24 cellular contexts compared by ENCODE assay signal in genomic region chr17:37170881-37171460, GRCh38.
DNase-seq lines count a peak whose midpoint lies in the region; FAIRE-seq and TF ChIP-seq lines count a peak whose summit lies in the region.
"Had no signal": no experiment of that assay in that cellular context is flagged by ENCODE, and none has a peak within 500 bp of the region (broad histone marks: within the 10 kb centered on the region; RNA-seq: fewer than 3 reads in every experiment).

No MANE protein-coding gene starts in this region.

- no peak overlapping the region for H2BK120ac ChIP-seq in H9 (ENCODE audit: low read depth, low read length, poor library complexity, severe bottlenecking)

- H3K4me1 ChIP-seq in H9 (ENCODE audit: insufficient read depth, low read length) (peaks cover 10% of the 10 kb centered on the region), NT2/D1 (ENCODE audit: insufficient read depth, insufficient read length) (no peaks in the 10 kb centered on the region), endothelial cell of umbilical vein (ENCODE audit: control insufficient read depth, extremely low read depth, insufficient read depth, low read length) (peaks cover 3% of the 10 kb centered on the region)
- H3K4me1 ChIP-seq: BE2C had no signal

- no peak for TF ChIP-seq POLR2A in endothelial cell of umbilical vein (IDR thresholded peaks at IDR 0.05; ENCODE audit: low read depth, low read length)

- H3K4me2 ChIP-seq in H9 (ENCODE audit: insufficient read depth, insufficient read length, low read length) (peak overlapping the region; percentile 26), endothelial cell of umbilical vein (ENCODE audit: insufficient read depth, low read length) (no peak overlapping the region)
- H3K4me2 ChIP-seq: SK-N-SH had no signal

- H3K9ac ChIP-seq in H9 (ENCODE audit: extremely low read depth, insufficient read length, low read length) (no peak overlapping the region), NT2/D1 (ENCODE audit: insufficient read length, low read depth) (no peak overlapping the region), endothelial cell of umbilical vein (replicated peaks; ENCODE audit: extremely low read depth, insufficient read depth, low read length) (no peak overlapping the region)
- H3K9ac ChIP-seq: SK-N-SH had no signal

- H3K27me3 Mint-ChIP-seq in H9 (ENCODE audit: low read depth) = no peaks in the 10 kb centered on the region
- H3K27me3 Mint-ChIP-seq in activated naive CD4-positive, alpha-beta T cell treated with anti-CD3 and anti-CD28 coated beads, Interleukin-2, amount 10 ng/mL, durations not matched to agents 7 days and 5 days = no peaks in the 10 kb centered on the region
- H3K27me3 Mint-ChIP-seq: CD4-positive, CD25-positive, alpha-beta regulatory T cell; IgD-negative memory B cell had no signal

- no peak overlapping the region for H2BK20ac ChIP-seq in H9 (ENCODE audit: low read depth, low read length, poor library complexity, severe bottlenecking)

- dilution Hi-C loops in endothelial cell of umbilical vein (cut with MboI; ENCODE audit: extremely low pct_ligation_motif_present, low sequenced_read_pairs) = no loop called here

- H3K9me3 Mint-ChIP-seq in H9 = no peaks in the 10 kb centered on the region
- no peaks in the 10 kb centered on the region for H3K9me3 Mint-ChIP-seq in activated naive CD4-positive, alpha-beta T cell treated with anti-CD3 and anti-CD28 coated beads, Interleukin-2, amount 10 ng/mL, durations not matched to agents 7 days and 5 days
- H3K9me3 Mint-ChIP-seq: CD4-positive, CD25-positive, alpha-beta regulatory T cell; IgD-negative memory B cell had no signal

- H4K91ac ChIP-seq in H9 (ENCODE audit: insufficient read length, low read depth, low read length) = no peak overlapping the region

- POLR2A ChIA-PET in endothelial cell of umbilical vein (lab: Charles Lee) = no interaction called here

- no peak overlapping the region for H3T11ph ChIP-seq in H9 (ENCODE audit: low read length)

- H3K79me1 ChIP-seq in H9 (ENCODE audit: insufficient read depth, low read depth, low read length, poor library complexity, severe bottlenecking) = no peaks in the 10 kb centered on the region

- no peak for DNase-seq in H9
- DNase-seq in NT2/D1 (ENCODE audit: low read depth, low spot score) = peak; percentile 32
- DNase-seq in endothelial cell of umbilical vein (ENCODE audit: low read depth, low spot score) = peak; percentile 57
- DNase-seq in iPS-NIHi7 (ENCODE audit: extremely low spot score) = peak; percentile 14
- DNase-seq in KG1 (lab: John Stamatoyannopoulos, UW) = no peak
- no peak for DNase-seq in SK-N-DZ (ENCODE audit: low spot score)
- DNase-seq in DMS79 treated with DMSO at 0.1 percent for 48 hours (lab: John Stamatoyannopoulos, UW) = no peak
- DNase-seq in activated naive CD4-positive, alpha-beta T cell treated with anti-CD3 and anti-CD28 coated beads, Interleukin-2, amount 10 ng/mL, durations not matched to agents 7 days and 5 days = no peak
- DNase-seq: BE2C; CD4-positive, CD25-positive, alpha-beta regulatory T cell; COR-L47; DMS 273 treated with DMSO at 0.1 percent for 48 hours; GDM1; Kasumi-1; MG63; NCI-H1092; NCI-H1436 treated with DMSO at 0.1 percent for 48 hours; NCI-H2029; NCI-H2171 treated with DMSO at 0.1 percent for 48 hours; NK-92 treated with Interleukin-12 subunit alpha and Interleukin-12 subunit beta, amount 100 ng/mL, for 24 hours; Right ventricle myocardium superior; SK-N-SH had no signal

- no CpG with 5 or more reads among the region's 2 CpGs for WGBS in H9 (ENCODE audit: extremely low coverage, insufficient read length, low lambda C conversion rate)

- no peak overlapping the region for H2BK12ac ChIP-seq in H9 (ENCODE audit: insufficient read length, low read depth, low read length)

- no peak overlapping the region for H3K18ac ChIP-seq in H9 (ENCODE audit: insufficient read length, low read depth, low read length)

- H3K27ac ChIP-seq in H9 (ENCODE audit: insufficient read length, low read depth, low read length) = peak overlapping the region; percentile 11
- no peak overlapping the region for H3K27ac ChIP-seq in endothelial cell of umbilical vein (ENCODE audit: insufficient read depth, low read depth, low read length)

- peak overlapping the region; percentile 89 to 99 (median 90); a peak in 6 of 7 replicates for H3K27ac Mint-ChIP-seq in H9
- H3K27ac Mint-ChIP-seq in activated naive CD4-positive, alpha-beta T cell treated with anti-CD3 and anti-CD28 coated beads, Interleukin-2, amount 10 ng/mL, durations not matched to agents 7 days and 5 days = no peak overlapping the region
- H3K27ac Mint-ChIP-seq: CD4-positive, CD25-positive, alpha-beta regulatory T cell had no signal

- no peak overlapping the region for H3K4me3 ChIP-seq in NT2/D1 (ENCODE audit: insufficient read length, low read depth)
- H3K4me3 ChIP-seq in endothelial cell of umbilical vein (replicated peaks in 1 of 3; ENCODE audit: insufficient read depth in 1 of 3, low read depth in 1 of 3, low read length in 3 of 3) = no peak overlapping the region
- H3K4me3 ChIP-seq: MG63 had no signal

- intact Hi-C loops in endothelial cell of umbilical vein (cut with micrococcal nuclease) = no loop called here

- TF ChIP-seq CTCF in H9 (conservative IDR thresholded peaks at IDR 0.05) (no peak), endothelial cell of umbilical vein (IDR thresholded peaks at IDR 0.05; ENCODE audit: extremely low read depth in 1 of 2, insufficient read depth in 1 of 2, low read depth in 1 of 2, low read length in 2 of 2) (no peak)

- no peak overlapping the region for H4K5ac ChIP-seq in H9 (ENCODE audit: insufficient read length, low read depth, low read length)

- no peaks in the 10 kb centered on the region for H3K23me2 ChIP-seq in H9 (ENCODE audit: insufficient read length, low read depth, low read length, poor library complexity, severe bottlenecking)

- no peaks in the 10 kb centered on the region for H3K9me3 ChIP-seq in H9 (ENCODE audit: control insufficient read depth, low read depth, low read length)
- H3K9me3 ChIP-seq in NT2/D1 (ENCODE audit: insufficient read depth, low read length) = no peaks in the 10 kb centered on the region
- H3K9me3 ChIP-seq in endothelial cell of umbilical vein (replicated peaks; ENCODE audit: control insufficient read depth, insufficient read depth, low read length) = no peaks in the 10 kb centered on the region
- H3K9me3 ChIP-seq: BE2C, MG63, SK-N-SH had no signal

- H4K8ac ChIP-seq in H9 (replicated peaks; ENCODE audit: insufficient read length, low read depth, low read length) = no peak overlapping the region

- no peak overlapping the region for H3K4ac ChIP-seq in H9 (ENCODE audit: low read depth, low read length)

- H2BK5ac ChIP-seq in H9 (ENCODE audit: insufficient read length, low read length) = no peak overlapping the region

- H3K14ac ChIP-seq in H9 (ENCODE audit: insufficient read depth, low read length) = no peak overlapping the region

- H3K23ac ChIP-seq in H9 (ENCODE audit: insufficient read length, low read depth, low read length) = no peak overlapping the region

- no peaks in the 10 kb centered on the region for H4K20me1 ChIP-seq in H9 (ENCODE audit: control insufficient read depth, insufficient read depth, insufficient read length)
- H4K20me1 ChIP-seq in endothelial cell of umbilical vein (replicated peaks; ENCODE audit: control insufficient read depth, extremely low read depth, insufficient read depth, low read length) = no peaks in the 10 kb centered on the region

- H3K27me3 ChIP-seq in H9 (ENCODE audit: insufficient read depth, low read length) (no peaks in the 10 kb centered on the region), NT2/D1 (ENCODE audit: insufficient read depth, insufficient read length) (no peaks in the 10 kb centered on the region), endothelial cell of umbilical vein (ENCODE audit: control insufficient read depth in 2 of 2, insufficient read depth in 2 of 2, low read length in 2 of 2) (no peaks in the 10 kb centered on the region)
- H3K27me3 ChIP-seq: BE2C, MG63 had no signal

- H2BK15ac ChIP-seq in H9 (ENCODE audit: low read depth, low read length) = no peak overlapping the region

- H2AFZ ChIP-seq in H9 (ENCODE audit: low read length) (no peak overlapping the region), endothelial cell of umbilical vein (ENCODE audit: low read depth, low read length) (no peak overlapping the region)

- H3K4me3 Mint-ChIP-seq in H9 = peak overlapping the region in 1 of 2 experiments; percentile 38; a peak in 2 of 5 replicates
- no peak overlapping the region for H3K4me3 Mint-ChIP-seq in activated naive CD4-positive, alpha-beta T cell treated with anti-CD3 and anti-CD28 coated beads, Interleukin-2, amount 10 ng/mL, durations not matched to agents 7 days and 5 days
- H3K4me3 Mint-ChIP-seq: CD4-positive, CD25-positive, alpha-beta regulatory T cell; IgD-negative memory B cell had no signal

- H3K36me3 ChIP-seq in NT2/D1 (ENCODE audit: insufficient read depth, insufficient read length, low read length) = peaks cover 3% of the 10 kb centered on the region
- H3K36me3 ChIP-seq in endothelial cell of umbilical vein (ENCODE audit: control insufficient read depth in 2 of 2, extremely low read depth in 1 of 2, insufficient read depth in 2 of 2, low read length in 2 of 2) = peaks cover 0 to 6% of the 10 kb centered on the region in 2 experiments

- no peak overlapping the region for H2AK5ac ChIP-seq in H9 (ENCODE audit: insufficient read length, low read length)

- H3K36me3 Mint-ChIP-seq in H9 (ENCODE audit: insufficient read depth in 1 of 3, low read depth in 3 of 3) = no peaks in the 10 kb centered on the region
- peaks cover 3% of the 10 kb centered on the region for H3K36me3 Mint-ChIP-seq in activated naive CD4-positive, alpha-beta T cell treated with anti-CD3 and anti-CD28 coated beads, Interleukin-2, amount 10 ng/mL, durations not matched to agents 7 days and 5 days

- no peak for FAIRE-seq in endothelial cell of umbilical vein (lab: Jason Lieb, UNC)
- FAIRE-seq: A204.1 had no signal

- BruUV-seq in endothelial cell of umbilical vein (replicated peaks; lab: Mats Ljungman, UMichigan) = no TSS peak

- H3K56ac ChIP-seq in H9 (ENCODE audit: insufficient read length, low read depth, low read length) = no peak overlapping the region

- no peaks in the 10 kb centered on the region for H3K9me1 ChIP-seq in endothelial cell of umbilical vein (replicated peaks; ENCODE audit: control insufficient read depth, extremely low read depth, insufficient read depth, low read length)

- H3K79me2 ChIP-seq in H9 (ENCODE audit: insufficient read depth, low read length) (no peaks in the 10 kb centered on the region), endothelial cell of umbilical vein (ENCODE audit: control insufficient read depth, insufficient read depth, low read length) (no peaks in the 10 kb centered on the region)

- CTCF ChIA-PET in endothelial cell of umbilical vein (lab: Charles Lee) = interaction anchor here (0.9 to 2.7 kb wide), 6 partner anchors 9 to 69 kb away, joined by 3 to 12 read pairs (median 3); no protein-coding TSS in a partner anchor
- CTCF ChIA-PET in activated naive CD4-positive, alpha-beta T cell treated with anti-CD3 and anti-CD28 coated beads, Interleukin-2, amount 10 ng/mL, durations not matched to agents 7 days and 5 days (lab: Charles Lee) = no interaction called here

- H3K4me1 Mint-ChIP-seq in H9 = peaks cover 56 to 63% of the 10 kb centered on the region in 2 experiments
- no peaks in the 10 kb centered on the region for H3K4me1 Mint-ChIP-seq in activated naive CD4-positive, alpha-beta T cell treated with anti-CD3 and anti-CD28 coated beads, Interleukin-2, amount 10 ng/mL, durations not matched to agents 7 days and 5 days
- H3K4me1 Mint-ChIP-seq: CD4-positive, CD25-positive, alpha-beta regulatory T cell; IgD-negative memory B cell had no signal

Comparison
In these comparisons a context has a peak if more than half of its experiments do, and no peak if none do; other contexts are left out.
1. DNase-seq: peak in NT2/D1 (single experiment), endothelial cell of umbilical vein (single experiment) and iPS-NIHi7 (single experiment); none in H9 (single experiment), KG1 (single experiment), SK-N-DZ (single experiment), DMS79 treated with DMSO at 0.1 percent for 48 hours (single experiment) and activated naive CD4-positive, alpha-beta T cell treated with anti-CD3 and anti-CD28 coated beads, Interleukin-2, amount 10 ng/mL, durations not matched to agents 7 days and 5 days (single experiment).